ENCODE assay signal across 1 cellular context in genomic region chr11:61779666-61780525, GRCh38.
TF ChIP-seq lines count a peak whose summit lies in the region.

No MANE protein-coding gene starts in this region.

TF ChIP-seq in HepG2, 621 proteins besides CTCF, POLR2A, EP300 and RAD21:
- TF ChIP-seq RCOR2 (CRISPR knock-in tag; IDR thresholded peaks at IDR 0.05) (no peak), RBM22 (optimal IDR thresholded peaks at IDR 0.05; ENCODE audit: low read length) (peak; percentile 39), ZNF263 (CRISPR knock-in tag; IDR thresholded peaks at IDR 0.05) (no peak)
